ENCODE assay signal across 14 cellular contexts in genomic region chr10:132515811-132516726, GRCh38. TPM values are rescaled to one million over a fixed set of nuclear protein-coding genes. Genes with fewer than 3 reads are reported as not detected.
DNase-seq lines count a peak whose midpoint lies in the region; ATAC-seq and TF ChIP-seq lines count a peak whose summit lies in the region.
"Had no signal": no experiment of that assay in that cellular context is flagged by ENCODE, and none has a peak within 500 bp of the region (broad histone marks: within the 10 kb centered on the region; RNA-seq: fewer than 3 reads in every experiment).

No MANE protein-coding gene starts in this region.

- H3K9me3 Mint-ChIP-seq in immature natural killer cell: no peaks in the 10 kb centered on the region

- DNase-seq in D341Med (ENCODE audit: low spot score) (peak; percentile 4), Panc1 (ENCODE audit: low read depth, low spot score) (no peak), sciatic nerve (ENCODE audit: low spot score) (peak; percentile 63), immature natural killer cell (no peak), RPMI8226 (no peak), SIG-M5 (lab: John Stamatoyannopoulos, UW) (no peak)
- DNase-seq in stimulated activated CD4-positive, alpha-beta T cell treated with anti-CD3 and anti-CD28 coated beads, Interleukin-2, amount 100 ng/mL, for 24 hours: no peak
- DNase-seq: activated naive CD4-positive, alpha-beta T cell; CD8-positive, alpha-beta memory T cell; MG63; NK-92 treated with Interleukin-12 subunit alpha and Interleukin-12 subunit beta, amount 100 ng/mL, for 24 hours had no signal

- TF ChIP-seq CTCF in Panc1 (IDR thresholded peaks at IDR 0.05): no peak

- no peaks in the 10 kb centered on the region for H3K36me3 ChIP-seq in Panc1 (ENCODE audit: control insufficient read depth, insufficient read depth, low read length)
- H3K36me3 ChIP-seq: MG63, neutrophil had no signal

- H3K4me1 Mint-ChIP-seq in immature natural killer cell: no peaks in the 10 kb centered on the region
- H3K4me1 Mint-ChIP-seq: CD8-positive, alpha-beta memory T cell had no signal

- no TSS peak for BruUV-seq in Panc1 (replicated peaks; lab: Mats Ljungman, UMichigan)

- POLR2A ChIA-PET in Panc1 (lab: Charles Lee): interaction anchor here (0.7 kb wide), 1 partner anchor 52 kb away, joined by 15 read pairs; no protein-coding TSS in a partner anchor

- H3K9me3 ChIP-seq in Panc1 (ENCODE audit: control insufficient read depth, insufficient read depth, low read depth, low read length): no peaks in the 10 kb centered on the region
- peaks cover 3% of the 10 kb centered on the region for H3K9me3 ChIP-seq in iPS-18c (ENCODE audit: control insufficient read depth, insufficient read depth, low read length)
- H3K9me3 ChIP-seq: neutrophil had no signal

- CTCF ChIA-PET in Panc1 (lab: Charles Lee): no interaction called here

- ATAC-seq in Panc1: no peak
- no peak for ATAC-seq in sciatic nerve

- in situ Hi-C loops in Panc1 (cut with HindIII; ENCODE audit: low pct_unique_long_range_greater_than_20kb, low sequenced_read_pairs): no loop called here

- no peaks in the 10 kb centered on the region for H3K27me3 ChIP-seq in Panc1 (ENCODE audit: control insufficient read depth, insufficient read depth, low read length)
- H3K27me3 ChIP-seq: dorsolateral prefrontal cortex, MG63 had no signal

- intact Hi-C loops in Panc1 (cut with micrococcal nuclease; ENCODE audit: unreplicated experiment): no loop called here
- intact Hi-C loops in sciatic nerve (cut with DNase I): no loop called here

- peak overlapping the region; percentile 91 for H3K27ac ChIP-seq in Panc1 (ENCODE audit: low read length)
- H3K27ac ChIP-seq: neutrophil had no signal

- H3K4me3 Mint-ChIP-seq in immature natural killer cell: no peak overlapping the region
- H3K4me3 Mint-ChIP-seq: CD8-positive, alpha-beta memory T cell had no signal

- H3K27ac Mint-ChIP-seq in immature natural killer cell: no peak overlapping the region

- no peaks in the 10 kb centered on the region for H3K27me3 Mint-ChIP-seq in immature natural killer cell (ENCODE audit: low read depth in 3 of 3)

- peaks cover 59% of the 10 kb centered on the region for H3K4me1 ChIP-seq in Panc1 (ENCODE audit: control insufficient read depth, insufficient read depth, low read length)

- peak overlapping the region in 1 of 2 experiments; percentile 56; a peak in 1 of 4 replicates for H3K4me3 ChIP-seq in Panc1 (ENCODE audit: low read depth in 2 of 2, low read length in 2 of 2)
- peak overlapping the region; percentile 26; the same call in 1 of the 2 replicates for H3K4me3 ChIP-seq in iPS-18c (ENCODE audit: insufficient read depth, low read depth, low read length)
- H3K4me3 ChIP-seq: MG63 had no signal

- H3K36me3 Mint-ChIP-seq in immature natural killer cell: no peaks in the 10 kb centered on the region
- H3K36me3 Mint-ChIP-seq: CD8-positive, alpha-beta memory T cell had no signal

RNA-seq across cellular contexts. Expression of gene INPP5A, which starts 21.5 kb away (rescaled TPM):
- total RNA-seq in Panc1 (2021; ENCODE audit: unreplicated experiment) (60.0 TPM), sciatic nerve (54.3 TPM)
- polyA plus RNA-seq in Panc1 (2012; ENCODE audit: insufficient read length): 78.4 TPM
- polyA plus RNA-seq in immature natural killer cell: 1 to 10 TPM in 1 of 3 donors, under 1 TPM in 2; 0.30 to 1.7 (median 0.48) TPM

Comparison
In these comparisons a context has a peak if more than half of its experiments do, and no peak if none do; other contexts are left out.
1. DNase-seq: peak in D341Med (single experiment) and sciatic nerve (single experiment); none in Panc1 (single experiment), immature natural killer cell (0 of 3), RPMI8226 (single experiment), SIG-M5 (single experiment) and stimulated activated CD4-positive, alpha-beta T cell treated with anti-CD3 and anti-CD28 coated beads, Interleukin-2, amount 100 ng/mL, for 24 hours (0 of 2).